ENCODE assay signal across 1 cellular context in the genomic region with DNA sequence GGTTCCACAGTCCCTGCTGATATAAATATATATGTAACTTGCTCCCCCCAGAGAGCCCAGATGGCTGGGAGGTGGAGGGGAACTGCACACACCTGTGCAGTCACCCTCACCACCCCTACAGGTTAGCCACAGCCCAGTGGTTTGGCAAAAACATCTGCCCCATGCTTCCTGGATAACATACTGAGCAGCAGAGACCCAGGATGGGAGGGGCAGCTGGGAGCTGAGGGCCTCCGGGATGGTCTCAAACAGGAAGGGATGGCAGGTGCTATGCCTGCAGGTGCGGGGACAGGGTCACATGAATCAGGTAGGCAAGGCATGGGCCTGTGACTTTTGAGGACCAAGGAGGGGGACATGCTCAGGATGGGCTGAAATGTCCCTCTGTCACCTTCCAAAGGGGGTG.
TF ChIP-seq lines count a peak whose summit lies in the region.

No MANE protein-coding gene starts in this region.

TF ChIP-seq in H1, 55 proteins besides CTCF, POLR2A, EP300 and RAD21 (continued from another document):
- TF ChIP-seq KDM5A (IDR thresholded peaks at IDR 0.05; ENCODE audit: low read length) (no peak), CTBP2 (IDR thresholded peaks at IDR 0.05; ENCODE audit: borderline replicate concordance, insufficient read depth, insufficient read length, low read length) (no peak), CHD7 (IDR thresholded peaks at IDR 0.05; ENCODE audit: insufficient replicate concordance, low read length) (no peak), RBBP5 (IDR thresholded peaks at IDR 0.05; ENCODE audit: borderline replicate concordance, low read depth, low read length) (no peak), JUN (IDR thresholded peaks at IDR 0.05; ENCODE audit: low read depth, low read length) (no peak), RNF2 (IDR thresholded peaks at IDR 0.05; ENCODE audit: borderline replicate concordance, low read depth, low read length, missing control alignments, poor library complexity, severe bottlenecking) (no peak), TCF12 (IDR thresholded peaks at IDR 0.05; ENCODE audit: low read depth, low read length) (no peak), CBX8 (IDR thresholded peaks at IDR 0.05; ENCODE audit: borderline replicate concordance, low read depth, low read length) (no peak), BRCA1 (IDR thresholded peaks at IDR 0.05; ENCODE audit: low read depth, low read length) (no peak), CHD2 (IDR thresholded peaks at IDR 0.05; ENCODE audit: low read length) (no peak), NANOG (IDR thresholded peaks at IDR 0.05; ENCODE audit: insufficient read depth, low read depth, low read length, poor library complexity, severe bottlenecking) (no peak), RXRA (IDR thresholded peaks at IDR 0.05; ENCODE audit: insufficient read depth, low read depth, low read length) (no peak), FOSL1 (IDR thresholded peaks at IDR 0.05; ENCODE audit: insufficient read depth, low read depth, low read length) (no peak), SIN3A (conservative IDR thresholded peaks at IDR 0.05 in 1 of 2, IDR thresholded peaks at IDR 0.05 in 1 of 2; ENCODE audit: low read depth in 1 of 2, low read length in 2 of 2) (no peak), NRF1 (IDR thresholded peaks at IDR 0.05; ENCODE audit: low read depth, low read length) (no peak), CHD1 (IDR thresholded peaks at IDR 0.05; ENCODE audit: low read depth, low read length) (no peak)
TF ChIP-seq in H1: peak in this region for 0.
